1 cellular context compared by ENCODE assay signal in the genomic region with DNA sequence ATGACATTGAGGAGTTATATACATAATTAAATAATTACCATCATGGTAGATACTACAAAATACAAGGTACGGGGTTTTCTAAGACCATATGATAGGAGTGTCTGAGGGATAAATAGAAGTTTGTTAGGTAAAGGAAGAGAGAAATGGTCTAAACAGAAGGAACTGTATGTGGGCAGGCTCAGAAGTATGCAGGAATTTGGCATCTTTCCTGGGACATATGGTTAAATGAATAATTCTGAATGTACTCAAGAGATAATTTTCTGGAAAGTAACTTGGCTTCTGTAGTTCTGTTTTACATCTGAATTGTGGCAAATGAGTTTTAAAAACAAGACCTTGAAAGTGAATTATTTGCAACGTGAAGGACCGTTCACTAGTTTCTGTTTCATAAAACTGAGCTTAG.
TF ChIP-seq lines count a peak whose summit lies in the region.

No MANE protein-coding gene starts in this region.

TF ChIP-seq in WTC11, 78 proteins besides CTCF, POLR2A, EP300 and RAD21 (continued from another document):
- TF ChIP-seq, protein P1, sequence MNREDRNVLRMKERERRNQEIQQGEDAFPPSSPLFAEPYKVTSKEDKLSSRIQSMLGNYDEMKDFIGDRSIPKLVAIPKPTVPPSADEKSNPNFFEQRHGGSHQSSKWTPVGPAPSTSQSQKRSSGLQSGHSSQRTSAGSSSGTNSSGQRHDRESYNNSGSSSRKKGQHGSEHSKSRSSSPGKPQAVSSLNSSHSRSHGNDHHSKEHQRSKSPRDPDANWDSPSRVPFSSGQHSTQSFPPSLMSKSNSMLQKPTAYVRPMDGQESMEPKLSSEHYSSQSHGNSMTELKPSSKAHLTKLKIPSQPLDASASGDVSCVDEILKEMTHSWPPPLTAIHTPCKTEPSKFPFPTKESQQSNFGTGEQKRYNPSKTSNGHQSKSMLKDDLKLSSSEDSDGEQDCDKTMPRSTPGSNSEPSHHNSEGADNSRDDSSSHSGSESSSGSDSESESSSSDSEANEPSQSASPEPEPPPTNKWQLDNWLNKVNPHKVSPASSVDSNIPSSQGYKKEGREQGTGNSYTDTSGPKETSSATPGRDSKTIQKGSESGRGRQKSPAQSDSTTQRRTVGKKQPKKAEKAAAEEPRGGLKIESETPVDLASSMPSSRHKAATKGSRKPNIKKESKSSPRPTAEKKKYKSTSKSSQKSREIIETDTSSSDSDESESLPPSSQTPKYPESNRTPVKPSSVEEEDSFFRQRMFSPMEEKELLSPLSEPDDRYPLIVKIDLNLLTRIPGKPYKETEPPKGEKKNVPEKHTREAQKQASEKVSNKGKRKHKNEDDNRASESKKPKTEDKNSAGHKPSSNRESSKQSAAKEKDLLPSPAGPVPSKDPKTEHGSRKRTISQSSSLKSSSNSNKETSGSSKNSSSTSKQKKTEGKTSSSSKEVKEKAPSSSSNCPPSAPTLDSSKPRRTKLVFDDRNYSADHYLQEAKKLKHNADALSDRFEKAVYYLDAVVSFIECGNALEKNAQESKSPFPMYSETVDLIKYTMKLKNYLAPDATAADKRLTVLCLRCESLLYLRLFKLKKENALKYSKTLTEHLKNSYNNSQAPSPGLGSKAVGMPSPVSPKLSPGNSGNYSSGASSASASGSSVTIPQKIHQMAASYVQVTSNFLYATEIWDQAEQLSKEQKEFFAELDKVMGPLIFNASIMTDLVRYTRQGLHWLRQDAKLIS (CRISPR knock-in tag; IDR thresholded peaks at IDR 0.05; ENCODE audit: borderline replicate concordance), result no peak
- TF ChIP-seq TEAD1 (CRISPR knock-in tag; IDR thresholded peaks at IDR 0.05) (no peak), NR1H2 (CRISPR knock-in tag; IDR thresholded peaks at IDR 0.05) (no peak), ZNF138 (CRISPR knock-in tag; conservative IDR thresholded peaks at IDR 0.05) (no peak)
- TF ChIP-seq, protein P2, sequence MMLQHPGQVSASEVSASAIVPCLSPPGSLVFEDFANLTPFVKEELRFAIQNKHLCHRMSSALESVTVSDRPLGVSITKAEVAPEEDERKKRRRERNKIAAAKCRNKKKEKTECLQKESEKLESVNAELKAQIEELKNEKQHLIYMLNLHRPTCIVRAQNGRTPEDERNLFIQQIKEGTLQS (CRISPR knock-in tag; conservative IDR thresholded peaks at IDR 0.05), result no peak
- TF ChIP-seq, protein P3, sequence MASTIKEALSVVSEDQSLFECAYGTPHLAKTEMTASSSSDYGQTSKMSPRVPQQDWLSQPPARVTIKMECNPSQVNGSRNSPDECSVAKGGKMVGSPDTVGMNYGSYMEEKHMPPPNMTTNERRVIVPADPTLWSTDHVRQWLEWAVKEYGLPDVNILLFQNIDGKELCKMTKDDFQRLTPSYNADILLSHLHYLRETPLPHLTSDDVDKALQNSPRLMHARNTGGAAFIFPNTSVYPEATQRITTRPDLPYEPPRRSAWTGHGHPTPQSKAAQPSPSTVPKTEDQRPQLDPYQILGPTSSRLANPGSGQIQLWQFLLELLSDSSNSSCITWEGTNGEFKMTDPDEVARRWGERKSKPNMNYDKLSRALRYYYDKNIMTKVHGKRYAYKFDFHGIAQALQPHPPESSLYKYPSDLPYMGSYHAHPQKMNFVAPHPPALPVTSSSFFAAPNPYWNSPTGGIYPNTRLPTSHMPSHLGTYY (CRISPR knock-in tag; IDR thresholded peaks at IDR 0.05), result no peak
